ENCODE assay signal across 11 cellular contexts in the genomic region with DNA sequence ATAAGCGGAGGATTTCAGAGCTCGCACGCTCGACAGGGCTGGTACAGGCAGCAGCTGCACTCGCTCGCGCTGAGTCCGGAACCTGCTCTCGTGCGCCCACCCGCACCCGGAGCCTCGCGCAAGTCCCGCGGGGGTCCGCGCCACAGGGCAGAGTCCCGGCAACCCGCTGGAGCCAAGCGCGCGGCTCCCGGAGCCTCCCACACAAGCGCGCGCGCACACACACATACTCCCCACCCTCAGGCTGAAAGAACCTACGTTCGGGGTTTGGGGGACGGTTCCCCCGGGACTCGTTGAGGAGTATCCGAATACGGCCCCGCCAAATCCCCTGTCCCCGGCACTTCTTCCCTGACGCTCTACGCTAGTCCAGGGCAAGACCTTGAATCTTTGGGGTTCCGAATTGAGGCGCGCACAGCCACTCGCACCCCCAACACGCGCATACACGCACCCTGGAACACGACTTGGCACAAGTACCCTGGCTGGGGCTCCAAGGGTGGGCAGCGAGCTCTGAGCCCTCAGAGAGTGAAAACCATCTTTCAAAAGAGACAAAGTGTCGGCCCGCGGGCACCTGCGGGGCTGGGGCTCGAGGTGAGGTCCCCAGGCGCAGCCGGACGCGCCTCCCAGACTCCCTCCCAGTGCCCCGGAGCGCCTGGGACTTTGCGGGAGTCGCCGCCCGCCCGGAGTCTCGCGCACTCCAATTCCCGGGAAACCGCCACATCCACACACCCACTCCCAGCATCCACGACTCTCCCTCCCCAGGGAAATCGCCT. TPM values are rescaled to one million over a fixed set of nuclear protein-coding genes. Genes with fewer than 3 reads are reported as not detected.
A peak's percentile ranks its signal among the peaks of the same experiment; 100 is the strongest.
DNase-seq lines count a peak whose midpoint lies in the region; ATAC-seq and TF ChIP-seq lines count a peak whose summit lies in the region.
"Had no signal": no experiment of that assay in that cellular context is flagged by ENCODE, and none has a peak within 500 bp of the region (broad histone marks: within the 10 kb centered on the region; RNA-seq: fewer than 3 reads in every experiment).

No MANE protein-coding gene starts in this region.

- DNase-seq in COLO668 (lab: John Stamatoyannopoulos, UW; ENCODE audit: unreplicated experiment) (peak; percentile 45), WERI-Rb-1 (no peak), left ventricle myocardium superior (peak; percentile 31), psoas muscle (peak; percentile 15 to 57), medulla oblongata (ENCODE audit: extremely low spot score) (no peak)
- DNase-seq: activated naive CD4-positive, alpha-beta T cell treated with anti-CD3 and anti-CD28 coated beads for 36 hours; GF-D8; NCI-H2081 treated with DMSO at 0.1 percent for 48 hours had no signal

- no peaks in the 10 kb centered on the region for H3K36me3 ChIP-seq in WERI-Rb-1
- no peaks in the 10 kb centered on the region for H3K36me3 ChIP-seq in psoas muscle (ENCODE audit: insufficient read depth in 1 of 2, low read depth in 1 of 2)

- TF ChIP-seq CTCF in WERI-Rb-1 (IDR thresholded peaks at IDR 0.05; ENCODE audit: low read depth, low read length) (no peak), psoas muscle (IDR thresholded peaks at IDR 0.05) (no peak)

- H3K27me3 ChIP-seq in WERI-Rb-1 (ENCODE audit: insufficient read depth, low read depth, severe bottlenecking) (peaks cover 29% of the 10 kb centered on the region), psoas muscle (ENCODE audit: insufficient read depth in 3 of 3, low read length in 2 of 3) (peaks cover 0 to 33% (median 0%) of the 10 kb centered on the region in 3 donors)

- peaks cover 14% of the 10 kb centered on the region for H3K27me3 Mint-ChIP-seq in activated T-helper 17 cell treated with anti-CD3 and anti-CD28 coated beads, Interleukin-2, amount 50 U/mL, for 72 hours

- H3K4me3 Mint-ChIP-seq in activated T-helper 17 cell treated with anti-CD3 and anti-CD28 coated beads, Interleukin-2, amount 50 U/mL, for 72 hours, result no peak overlapping the region
- H3K4me3 Mint-ChIP-seq: activated naive CD4-positive, alpha-beta T cell treated with anti-CD3 and anti-CD28 coated beads for 36 hours had no signal

- no peaks in the 10 kb centered on the region for H3K9me3 ChIP-seq in WERI-Rb-1 (ENCODE audit: severe bottlenecking)
- no peaks in the 10 kb centered on the region for H3K9me3 ChIP-seq in psoas muscle

- H3K4me1 ChIP-seq in psoas muscle, result no peaks in the 10 kb centered on the region

- no peaks in the 10 kb centered on the region for H3K36me3 Mint-ChIP-seq in activated T-helper 17 cell treated with anti-CD3 and anti-CD28 coated beads, Interleukin-2, amount 50 U/mL, for 72 hours (ENCODE audit: low read depth)

- intact Hi-C loops in left ventricle myocardium superior (cut with micrococcal nuclease) (loop anchor here (10.0 kb wide), 1 partner anchor 366 kb away; no protein-coding TSS in a partner anchor), psoas muscle (cut with DNase I) (loop anchor here in 1 of 2 donors (5.0 kb wide), 1 partner anchor 369 kb away; no protein-coding TSS in a partner anchor)

- H3K4me3 ChIP-seq in WERI-Rb-1 (ENCODE audit: low read depth, low read length) (peak overlapping the region; percentile 40), psoas muscle (peak overlapping the region; percentile 69)

- no peaks in the 10 kb centered on the region for H3K4me1 Mint-ChIP-seq in activated T-helper 17 cell treated with anti-CD3 and anti-CD28 coated beads, Interleukin-2, amount 50 U/mL, for 72 hours

- no peaks in the 10 kb centered on the region for H3K9me3 Mint-ChIP-seq in activated T-helper 17 cell treated with anti-CD3 and anti-CD28 coated beads, Interleukin-2, amount 50 U/mL, for 72 hours
- H3K9me3 Mint-ChIP-seq: activated naive CD4-positive, alpha-beta T cell treated with anti-CD3 and anti-CD28 coated beads for 36 hours had no signal

- peak; percentile 32 for ATAC-seq in left ventricle myocardium superior
- ATAC-seq in psoas muscle, result peak in 2 of 4 donors; percentile 24 to 40
- no peak for ATAC-seq in activated T-helper 17 cell treated with anti-CD3 and anti-CD28 coated beads, Interleukin-2, amount 50 U/mL, for 72 hours (replicated peaks)
- no peak for ATAC-seq in GM21619 (IDR thresholded peaks at IDR 0.05; ENCODE audit: unreplicated experiment)
- no peak for ATAC-seq in HG03108 (IDR thresholded peaks at IDR 0.05; ENCODE audit: unreplicated experiment)

- H3K27ac ChIP-seq in WERI-Rb-1 (no peak overlapping the region), psoas muscle (peak overlapping the region; percentile 69)

- 1% methylated on average over 37 to 70 of the region's 70 CpGs for WGBS in psoas muscle, 3 donors

- no peak overlapping the region for H3K27ac Mint-ChIP-seq in activated T-helper 17 cell treated with anti-CD3 and anti-CD28 coated beads, Interleukin-2, amount 50 U/mL, for 72 hours
- H3K27ac Mint-ChIP-seq: activated naive CD4-positive, alpha-beta T cell treated with anti-CD3 and anti-CD28 coated beads for 36 hours had no signal

RNA-seq across cellular contexts. Expression of a gene that starts 0.9 kb away (rescaled TPM):
- total RNA-seq in left ventricle myocardium superior (5.8 TPM), psoas muscle (10 to 100 TPM in 1 of 4 donors, 1 to 10 TPM in 3; 3.4 to 11.7 (median 5.9) TPM)
- 1 to 10 TPM in 2 of 3 donors, under 1 TPM in 1; 0.55 to 2.2 (median 1.7) TPM for polyA plus RNA-seq in psoas muscle
- not detected for total RNA-seq in activated T-helper 17 cell treated with anti-CD3 and anti-CD28 coated beads, Interleukin-2, amount 50 U/mL, for 72 hours
- total RNA-seq: activated naive CD4-positive, alpha-beta T cell treated with anti-CD3 and anti-CD28 coated beads for 36 hours had no signal

Comparison
In these comparisons a context has a peak if more than half of its experiments do, and no peak if none do; other contexts are left out.
1. DNase-seq: peak in COLO668 (single experiment), left ventricle myocardium superior (single experiment) and psoas muscle (2 of 2); none in WERI-Rb-1 (single experiment) and medulla oblongata (single experiment).